ENCODE assay signal across 8 cellular contexts in genomic region chr3:180036678-180037455, GRCh38.
DNase-seq lines count a peak whose midpoint lies in the region; ATAC-seq lines count a peak whose summit lies in the region.

Gene PEX5L, minus strand, starts transcription at chr3:180036937. Its CDS starts 338 bp downstream, at chr3:180036599.

- ATAC-seq in GM19452 (IDR thresholded peaks at IDR 0.05; ENCODE audit: unreplicated experiment) (peak; percentile 83), HG03460 (IDR thresholded peaks at IDR 0.05; ENCODE audit: unreplicated experiment) (peak; percentile 82)

- peak; percentile 90 for DNase-seq in COR-L47 (lab: John Stamatoyannopoulos, UW)
- peak; percentile 76 for DNase-seq in NCI-H526 treated with DMSO at 0.1 percent for 48 hours (lab: John Stamatoyannopoulos, UW)
- peak in 56 of 58 donors; percentile 11 to 82 (median 62) for DNase-seq in anterior cingulate cortex (lab: John Stamatoyannopoulos, UW)
- DNase-seq in iPS-NIHi11 (ENCODE audit: low spot score): peak; percentile 89
- DNase-seq in stimulated activated CD4-positive, alpha-beta T cell treated with anti-CD3 and anti-CD28 coated beads, Interleukin-15, amount 100 ng/mL, for 48 hours (ENCODE audit: low read depth in 2 of 2): peak; percentile 4 to 13
- no peak for DNase-seq in cerebellar nuclear complex (lab: John Stamatoyannopoulos, UW)

Comparison
In these comparisons a context has a peak if more than half of its experiments do, and no peak if none do; other contexts are left out.
1. DNase-seq: peak in COR-L47 (single experiment), NCI-H526 treated with DMSO at 0.1 percent for 48 hours (single experiment), anterior cingulate cortex (56 of 58), iPS-NIHi11 (single experiment) and stimulated activated CD4-positive, alpha-beta T cell treated with anti-CD3 and anti-CD28 coated beads, Interleukin-15, amount 100 ng/mL, for 48 hours (2 of 2); none in cerebellar nuclear complex (0 of 2).